Comparison of ENCODE assay signal across 23 cellular contexts in the genomic region with DNA sequence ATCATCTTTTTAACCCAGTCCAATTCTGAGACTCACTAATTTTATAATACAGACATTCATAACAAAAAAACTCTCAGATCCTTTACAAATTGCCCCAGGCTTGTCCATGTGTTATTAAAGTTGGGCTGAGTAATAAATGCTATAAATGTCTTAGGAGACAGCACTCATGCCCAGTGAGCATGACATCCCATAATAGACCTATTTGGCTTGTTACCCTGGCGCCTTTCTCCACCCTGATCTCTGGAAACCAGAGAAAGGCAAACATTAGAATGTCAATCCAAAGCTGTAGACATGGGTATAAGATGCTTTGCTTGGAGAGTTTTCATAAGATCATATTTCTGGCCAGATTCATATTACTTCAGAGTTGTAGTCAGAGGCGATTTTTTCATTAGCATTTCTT.
DNase-seq lines count a peak whose midpoint lies in the region; ATAC-seq and TF ChIP-seq lines count a peak whose summit lies in the region.
"Had no signal": no experiment of that assay in that cellular context is flagged by ENCODE, and none has a peak within 500 bp of the region (broad histone marks: within the 10 kb centered on the region; RNA-seq: fewer than 3 reads in every experiment).

No MANE protein-coding gene starts in this region.

- no peak overlapping the region for H3K4me3 ChIP-seq in IMR-90 (ENCODE audit: insufficient read depth, low read depth, low read length)
- no peak overlapping the region for H3K4me3 ChIP-seq in mammary epithelial cell (replicated peaks in 1 of 3; ENCODE audit: insufficient read depth in 1 of 3, low read depth in 2 of 3, low read length in 3 of 3)
- H3K4me3 ChIP-seq in Caco-2 (ENCODE audit: low read depth, low read length): no peak overlapping the region
- H3K4me3 ChIP-seq: K562, left ventricle myocardium inferior, suprapubic skin had no signal

- no peaks in the 10 kb centered on the region for H3K79me2 ChIP-seq in mammary epithelial cell (ENCODE audit: insufficient read depth, low read length)

- H4K20me1 ChIP-seq in IMR-90 (ENCODE audit: insufficient read depth, low read length) (no peaks in the 10 kb centered on the region), mammary epithelial cell (ENCODE audit: insufficient read depth, low read length) (no peaks in the 10 kb centered on the region)

- H3K27me3 Mint-ChIP-seq in naive thymus-derived CD8-positive, alpha-beta T cell: peaks cover 8 to 38% (median 21%) of the 10 kb centered on the region in 5 donors
- peaks cover 9% of the 10 kb centered on the region for H3K27me3 Mint-ChIP-seq in Caco-2 (ENCODE audit: insufficient read depth, unreplicated experiment)

- H4K91ac ChIP-seq in IMR-90 (ENCODE audit: insufficient read depth, low read depth, low read length): no peak overlapping the region

- CTCF ChIA-PET in IMR-90 (lab: Yijun Ruan, JAX): no interaction called here
- CTCF ChIA-PET in mammary epithelial cell (lab: Charles Lee; ENCODE audit: low non-redundant PET): no interaction called here
- CTCF ChIA-PET in Caco-2 (lab: Charles Lee): no interaction called here

- no peak overlapping the region for H2BK15ac ChIP-seq in IMR-90 (ENCODE audit: low read depth, low read length)

- H3K9me3 ChIP-seq in IMR-90 (ENCODE audit: control insufficient read depth, insufficient read depth, low read length) (no peaks in the 10 kb centered on the region), mammary epithelial cell (replicated peaks; ENCODE audit: insufficient read depth, low read length) (no peaks in the 10 kb centered on the region), Caco-2 (no peaks in the 10 kb centered on the region)
- H3K9me3 ChIP-seq: left ventricle myocardium inferior, suprapubic skin had no signal

- H3K9ac ChIP-seq in IMR-90 (ENCODE audit: low read depth, low read length): no peak overlapping the region
- H3K9ac ChIP-seq in mammary epithelial cell (ENCODE audit: insufficient read depth, low read length): no peak overlapping the region

- H2BK120ac ChIP-seq in IMR-90 (ENCODE audit: low read depth, low read length): no peak overlapping the region

- H3K4me2 ChIP-seq in IMR-90 (ENCODE audit: low read depth, low read length) (no peak overlapping the region), mammary epithelial cell (ENCODE audit: insufficient read depth, low read depth, low read length) (no peak overlapping the region)

- DNase-seq in AG09319 (ENCODE audit: extremely low read depth, low read depth): peak; percentile 79
- peak; percentile 1 for DNase-seq in IMR-90
- DNase-seq in mammary epithelial cell: peak; percentile 40
- peak; percentile 47 for DNase-seq in left kidney (ENCODE audit: low read depth, low spot score)
- DNase-seq in naive thymus-derived CD8-positive, alpha-beta T cell: no peak
- no peak for DNase-seq in medulla oblongata (ENCODE audit: extremely low spot score)
- DNase-seq in stimulated activated naive CD4-positive, alpha-beta T cell treated with Interleukin-2 at 50 U/mL for 16 hours (lab: John Stamatoyannopoulos, UW): no peak
- no peak for DNase-seq in Caco-2
- DNase-seq: ACHN; activated CD4-positive, alpha-beta memory T cell treated with anti-CD3 and anti-CD28 coated beads for 36 hours; activated naive CD4-positive, alpha-beta T cell treated with Interleukin-2 at 50 U/mL for 16 hours; activated T-cell treated with anti-CD3 and anti-CD28 coated beads for 4 hours; CD8-positive, alpha-beta T cell; DND-41; glutamatergic neuron; left ventricle myocardium inferior; NCI-H82; stimulated activated CD4-positive, alpha-beta T cell treated with anti-CD3 and anti-CD28 coated beads, Interleukin-12 subunit alpha, Interleukin-12 subunit beta, amount 100 ng/mL, for 4 hours had no signal

- no peak overlapping the region for H3K4me3 Mint-ChIP-seq in naive thymus-derived CD8-positive, alpha-beta T cell
- H3K4me3 Mint-ChIP-seq in Caco-2 (ENCODE audit: unreplicated experiment): no peak overlapping the region
- H3K4me3 Mint-ChIP-seq: activated CD4-positive, alpha-beta memory T cell treated with anti-CD3 and anti-CD28 coated beads for 36 hours; CD8-positive, alpha-beta T cell; WTC11 had no signal

- BruUV-seq in IMR-90 (replicated peaks; lab: Mats Ljungman, UMichigan) (no TSS peak), mammary epithelial cell (replicated peaks; lab: Mats Ljungman, UMichigan) (no TSS peak), Caco-2 (replicated peaks; lab: Mats Ljungman, UMichigan) (no TSS peak)

- ATAC-seq in IMR-90 (ENCODE audit: low read depth): peak; percentile 11; the same call in 1 of the 2 replicates
- no peak for ATAC-seq in naive thymus-derived CD8-positive, alpha-beta T cell
- ATAC-seq: CD8-positive, alpha-beta T cell; K562; Panc1; SK-N-SH treated with all-trans-retinoic acid at 6 μM for 48 hours; WTC11 had no signal

- no peaks in the 10 kb centered on the region for H3K79me1 ChIP-seq in IMR-90 (ENCODE audit: low read depth in 1 of 2, low read length in 2 of 2)

- peaks cover 2% of the 10 kb centered on the region; the same call in 1 of the 2 replicates for H3K27me3 ChIP-seq in IMR-90 (ENCODE audit: control insufficient read depth, insufficient read depth, low read length)
- H3K27me3 ChIP-seq in mammary epithelial cell (ENCODE audit: insufficient read depth, low read length): no peaks in the 10 kb centered on the region
- no peaks in the 10 kb centered on the region for H3K27me3 ChIP-seq in Caco-2 (replicated peaks; ENCODE audit: control insufficient read depth, insufficient read depth, low read length)
- H3K27me3 ChIP-seq: suprapubic skin had no signal

- H2AFZ ChIP-seq in IMR-90 (replicated peaks; ENCODE audit: low read length, poor library complexity) (no peak overlapping the region), mammary epithelial cell (ENCODE audit: low read depth, low read length) (no peak overlapping the region)

- no peak overlapping the region for H3K23ac ChIP-seq in IMR-90 (ENCODE audit: low read depth, low read length)

- intact Hi-C loops in IMR-90 (cut with micrococcal nuclease): no loop called here
- intact Hi-C loops in mammary epithelial cell (cut with micrococcal nuclease): no loop called here
- intact Hi-C loops in Caco-2 (cut with micrococcal nuclease; ENCODE audit: unreplicated experiment): no loop called here

- peaks cover 0 to 4% (median 0%) of the 10 kb centered on the region in 9 donors for H3K9me3 Mint-ChIP-seq in naive thymus-derived CD8-positive, alpha-beta T cell
- no peaks in the 10 kb centered on the region for H3K9me3 Mint-ChIP-seq in Caco-2 (ENCODE audit: unreplicated experiment)
- H3K9me3 Mint-ChIP-seq: activated CD4-positive, alpha-beta memory T cell treated with anti-CD3 and anti-CD28 coated beads for 36 hours; CD8-positive, alpha-beta T cell had no signal

- no peaks in the 10 kb centered on the region for H3K4me1 Mint-ChIP-seq in naive thymus-derived CD8-positive, alpha-beta T cell
- H3K4me1 Mint-ChIP-seq in Caco-2 (ENCODE audit: low read depth, unreplicated experiment): no peaks in the 10 kb centered on the region
- H3K4me1 Mint-ChIP-seq: WTC11 had no signal

- H2BK20ac ChIP-seq in IMR-90 (ENCODE audit: low read depth, low read length): no peak overlapping the region

- no peak overlapping the region for H3K27ac ChIP-seq in IMR-90 (ENCODE audit: insufficient read depth, low read length)
- no peak overlapping the region for H3K27ac ChIP-seq in mammary epithelial cell (ENCODE audit: insufficient read depth, low read depth, low read length)
- H3K27ac ChIP-seq: left ventricle myocardium inferior, suprapubic skin had no signal

- no peaks in the 10 kb centered on the region for H3K9me1 ChIP-seq in IMR-90 (ENCODE audit: insufficient read depth, low read length)

- no peak for TF ChIP-seq CTCF in AG09319 (IDR thresholded peaks at IDR 0.05; ENCODE audit: low read depth, low read length)
- TF ChIP-seq CTCF in IMR-90 (conservative IDR thresholded peaks at IDR 0.05; ENCODE audit: low read depth, low read length): no peak
- TF ChIP-seq CTCF in mammary epithelial cell (conservative IDR thresholded peaks at IDR 0.05 in 1 of 2, IDR thresholded peaks at IDR 0.05 in 1 of 2; ENCODE audit: extremely low read depth in 1 of 2, insufficient read depth in 1 of 2, low read depth in 1 of 2, low read length in 2 of 2): no peak
- no peak for TF ChIP-seq CTCF in Caco-2 (IDR thresholded peaks at IDR 0.05; ENCODE audit: insufficient read depth in 1 of 2, low read depth in 1 of 2, low read length in 1 of 2, severe bottlenecking in 1 of 2, unreplicated experiment in 1 of 2)

- no peak overlapping the region for H2BK5ac ChIP-seq in IMR-90 (ENCODE audit: low read depth, low read length, poor library complexity, severe bottlenecking)

- no peak overlapping the region for H3K4ac ChIP-seq in IMR-90 (ENCODE audit: low read depth, low read length)

- H3K4me1 ChIP-seq in IMR-90 (ENCODE audit: control insufficient read depth, insufficient read depth, low read length): peaks cover 2% of the 10 kb centered on the region; the same call in 1 of the 2 replicates
- peaks cover 13% of the 10 kb centered on the region for H3K4me1 ChIP-seq in mammary epithelial cell (ENCODE audit: insufficient read depth, low read length)
- H3K4me1 ChIP-seq in Caco-2: no peaks in the 10 kb centered on the region

- no peak overlapping the region for H4K5ac ChIP-seq in IMR-90 (ENCODE audit: low read depth, low read length)

- H2AK9ac ChIP-seq in IMR-90 (replicated peaks; ENCODE audit: low read depth, low read length, poor library complexity): no peak overlapping the region

- no peaks in the 10 kb centered on the region for H3K36me3 Mint-ChIP-seq in naive thymus-derived CD8-positive, alpha-beta T cell
- no peaks in the 10 kb centered on the region for H3K36me3 Mint-ChIP-seq in Caco-2 (ENCODE audit: insufficient read depth, unreplicated experiment)
- H3K36me3 Mint-ChIP-seq: activated CD4-positive, alpha-beta memory T cell treated with anti-CD3 and anti-CD28 coated beads for 36 hours; CD8-positive, alpha-beta T cell; WTC11 had no signal

- TF ChIP-seq POLR2A in IMR-90 (IDR thresholded peaks at IDR 0.05; ENCODE audit: low read depth, low read length): no peak

- H3K14ac ChIP-seq in IMR-90 (replicated peaks; ENCODE audit: low read depth, low read length): no peak overlapping the region

- H3K18ac ChIP-seq in IMR-90 (ENCODE audit: low read depth, low read length): 0 out of 2 replicates have a peak overlapping the region, but pooled peaks have one; percentile 44

- H3K36me3 ChIP-seq in IMR-90 (ENCODE audit: control insufficient read depth, insufficient read depth, low read length) (no peaks in the 10 kb centered on the region), mammary epithelial cell (ENCODE audit: insufficient read depth, low read length) (no peaks in the 10 kb centered on the region), Caco-2 (ENCODE audit: control insufficient read depth, insufficient read depth, low read length) (no peaks in the 10 kb centered on the region)
- H3K36me3 ChIP-seq: left ventricle myocardium inferior, suprapubic skin had no signal

- H3K27ac Mint-ChIP-seq in naive thymus-derived CD8-positive, alpha-beta T cell: no peak overlapping the region
- no peak overlapping the region for H3K27ac Mint-ChIP-seq in Caco-2 (ENCODE audit: unreplicated experiment)
- H3K27ac Mint-ChIP-seq: activated CD4-positive, alpha-beta memory T cell treated with anti-CD3 and anti-CD28 coated beads for 36 hours; CD8-positive, alpha-beta T cell; WTC11 had no signal

- no peak overlapping the region for H4K8ac ChIP-seq in IMR-90 (ENCODE audit: low read depth in 2 of 2, low read length in 2 of 2)

- in situ Hi-C loops in IMR-90 (cut with MboI; ENCODE audit: low sequenced_read_pairs) (no loop called here), mammary epithelial cell (cut with MboI; ENCODE audit: low sequenced_read_pairs in 2 of 2) (no loop called here)

- dilution Hi-C loops in IMR-90 (cut with HindIII; ENCODE audit: low sequenced_read_pairs, unreplicated experiment): no loop called here
- dilution Hi-C loops in mammary epithelial cell (cut with HindIII; ENCODE audit: low sequenced_read_pairs): no loop called here

- no peak for TF ChIP-seq RAD21 in IMR-90 (IDR thresholded peaks at IDR 0.05; ENCODE audit: low read length)

- POLR2A ChIA-PET in IMR-90 (lab: Charles Lee; ENCODE audit: unreplicated experiment) (no interaction called here), Caco-2 (lab: Charles Lee) (no interaction called here)
- POLR2A ChIA-PET in naive thymus-derived CD8-positive, alpha-beta T cell (lab: Charles Lee): no interaction called here

- H2AK5ac ChIP-seq in IMR-90 (ENCODE audit: low read depth, low read length): no peak overlapping the region

- no CpG with 5 or more reads among the region's 2 CpGs for WGBS in IMR-90 (ENCODE audit: extremely low coverage in 2 of 2, insufficient read length in 1 of 2), 2 experiments
- WGBS in mammary epithelial cell (ENCODE audit: low coverage, missing lambda C conversion rate): 64% methylated on average over 2 of the region's 2 CpGs

- H3K56ac ChIP-seq in IMR-90 (ENCODE audit: extremely low read depth, insufficient read depth, low read length): no peak overlapping the region

Comparison
In these comparisons a context has a peak if more than half of its experiments do, and no peak if none do; other contexts are left out.
1. DNase-seq: peak in AG09319 (single experiment), IMR-90 (single experiment), mammary epithelial cell (single experiment) and left kidney (single experiment); none in naive thymus-derived CD8-positive, alpha-beta T cell (0 of 10), medulla oblongata (single experiment), stimulated activated naive CD4-positive, alpha-beta T cell treated with Interleukin-2 at 50 U/mL for 16 hours (single experiment) and Caco-2 (0 of 2).